ENCODE assay signal across 22 cellular contexts in genomic region chr10:65123120-65123519, GRCh38.
"Had no signal": no experiment of that assay in that cellular context is flagged by ENCODE, and none has a peak within 500 bp of the region (broad histone marks: within the 10 kb centered on the region; RNA-seq: fewer than 3 reads in every experiment).

No MANE protein-coding gene starts in this region.

- H3K36me3 Mint-ChIP-seq: naive thymus-derived CD4-positive, alpha-beta T cell; stimulated activated memory B cell treated with anti-CD40 and anti-IgM and Interleukin-4, amounts not matched to agents 10 μg/mL and 1 μg/mL and 100 μg/mL, for 72 hours had no signal

- H3K4me1 Mint-ChIP-seq: immature natural killer cell; naive thymus-derived CD4-positive, alpha-beta T cell; nephron progenitor cell; stimulated activated memory B cell treated with anti-CD40 and anti-IgM and Interleukin-4, amounts not matched to agents 10 μg/mL and 1 μg/mL and 100 μg/mL, for 72 hours had no signal

- H3K36me3 ChIP-seq: prostate gland, right lobe of liver, spleen, tibial artery, upper lobe of left lung, vagina had no signal

- H3K27me3 ChIP-seq: right lobe of liver, spleen, tibial artery, upper lobe of left lung, vagina had no signal

- H3K4me3 Mint-ChIP-seq: endodermal cell; immature natural killer cell; naive thymus-derived CD4-positive, alpha-beta T cell; nephron progenitor cell; stimulated activated memory B cell treated with anti-CD40 and anti-IgM and Interleukin-4, amounts not matched to agents 10 μg/mL and 1 μg/mL and 100 μg/mL, for 72 hours; stimulated activated naive CD8-positive, alpha-beta T cell treated with anti-CD3 and anti-CD28 coated beads, Interleukin-15, Interleukin-2, amounts not matched to agents 100 ng/mL and 50 ng/mL, for 24 hours had no signal

- H3K9me3 Mint-ChIP-seq: endodermal cell, nephron progenitor cell had no signal

- H3K4me3 ChIP-seq: coronary artery, lung, prostate gland, right lobe of liver, spleen, tibial artery, upper lobe of left lung, vagina had no signal

- H3K27ac ChIP-seq: coronary artery, parathyroid adenoma, prostate gland, right lobe of liver, spleen, tibial artery, upper lobe of left lung, vagina had no signal

- H3K27me3 Mint-ChIP-seq: naive thymus-derived CD4-positive, alpha-beta T cell; stimulated activated memory B cell treated with anti-CD40 and anti-IgM and Interleukin-4, amounts not matched to agents 10 μg/mL and 1 μg/mL and 100 μg/mL, for 72 hours; stimulated activated naive CD8-positive, alpha-beta T cell treated with anti-CD3 and anti-CD28 coated beads, Interleukin-15, Interleukin-2, amounts not matched to agents 100 ng/mL and 50 ng/mL, for 24 hours had no signal

- H3K4me1 ChIP-seq: parathyroid adenoma, prostate gland, right lobe of liver, spleen, tibial artery, upper lobe of left lung, vagina had no signal

- H3K79me2 ChIP-seq: parathyroid adenoma had no signal

- H3K9ac ChIP-seq: parathyroid adenoma had no signal

- H3K27ac Mint-ChIP-seq: endodermal cell; immature natural killer cell; naive thymus-derived CD4-positive, alpha-beta T cell; stimulated activated memory B cell treated with anti-CD40 and anti-IgM and Interleukin-4, amounts not matched to agents 10 μg/mL and 1 μg/mL and 100 μg/mL, for 72 hours; stimulated activated naive CD8-positive, alpha-beta T cell treated with anti-CD3 and anti-CD28 coated beads, Interleukin-15, Interleukin-2, amounts not matched to agents 100 ng/mL and 50 ng/mL, for 24 hours had no signal

- H2AFZ ChIP-seq: parathyroid adenoma had no signal

- DNase-seq: effector CD4-positive, alpha-beta T cell; endodermal cell; immature natural killer cell; left cardiac atrium; left ventricle myocardium superior; naive thymus-derived CD4-positive, alpha-beta T cell; nephron progenitor cell; retina; right lobe of liver; spleen; stimulated activated CD4-positive, alpha-beta T cell treated with anti-CD3 and anti-CD28 coated beads, Interleukin-15, amount 100 ng/mL, for 24 hours; stimulated activated CD4-positive, alpha-beta T cell treated with anti-CD3 and anti-CD28 coated beads, Interleukin-1b, Interleukin-23, amount 100 ng/mL, for 48 hours; stimulated activated CD4-positive, alpha-beta T cell treated with anti-CD3 and anti-CD28 coated beads, Interleukin-4, amount 100 ng/mL, for 24 hours; tibial artery; upper lobe of left lung had no signal

- H3K9me3 ChIP-seq: prostate gland, right lobe of liver, spleen, tibial artery, upper lobe of left lung, vagina had no signal
